8 cellular contexts compared by ENCODE assay signal in the genomic region with DNA sequence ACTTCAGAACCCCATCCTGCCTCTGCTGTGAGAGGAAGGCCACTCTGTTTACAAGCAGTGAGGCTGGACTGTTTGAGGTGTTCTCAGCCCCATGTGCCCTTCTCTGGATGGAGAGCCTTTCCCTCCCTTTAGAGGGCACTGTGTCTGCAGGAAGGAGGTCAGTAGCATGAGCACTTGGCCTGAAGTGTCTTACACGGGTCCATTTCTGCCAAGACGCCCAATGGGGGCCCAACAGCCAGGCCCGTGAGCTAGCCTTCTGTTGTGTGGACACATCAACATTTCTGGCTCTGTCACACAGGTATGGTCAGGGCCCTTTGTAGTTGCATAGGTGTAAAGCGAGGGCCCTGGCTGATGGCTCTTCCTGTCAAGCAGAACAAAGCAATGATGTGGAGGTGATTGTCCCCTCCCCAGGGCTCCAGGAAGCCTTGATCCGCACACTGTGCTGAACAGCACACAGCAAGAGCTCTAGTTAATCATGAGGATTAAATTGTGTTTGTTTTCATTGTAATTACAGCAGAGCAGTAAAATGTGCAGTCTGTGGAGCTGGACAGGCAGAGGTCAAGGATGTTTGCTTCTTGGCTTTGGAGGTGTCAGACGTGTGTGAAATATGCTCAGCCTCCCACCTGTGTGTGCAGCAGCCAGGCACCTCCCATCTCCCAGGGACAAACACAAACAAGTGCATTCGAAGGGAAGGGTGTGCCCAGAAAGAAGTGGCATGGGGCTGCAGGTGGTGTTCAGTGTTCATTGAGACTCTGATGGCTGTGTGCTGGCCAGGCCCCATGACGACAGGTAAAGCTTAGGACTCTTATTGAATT.
DNase-seq lines count a peak whose midpoint lies in the region; ATAC-seq and TF ChIP-seq lines count a peak whose summit lies in the region.

No MANE protein-coding gene starts in this region.

- H3K9me3 Mint-ChIP-seq in type B pancreatic cell, result no peaks in the 10 kb centered on the region

- no peak overlapping the region for H3K4me3 Mint-ChIP-seq in type B pancreatic cell

- H3K4me1 ChIP-seq in cardiac muscle cell (ENCODE audit: low read depth) (peaks cover 6% of the 10 kb centered on the region), right atrium auricular region (peaks cover 0 to 62% of the 10 kb centered on the region in 2 donors), stomach (peaks cover 0 to 44% (median 18%) of the 10 kb centered on the region in 4 donors)

- ATAC-seq in HG02678 (IDR thresholded peaks at IDR 0.05; ENCODE audit: unreplicated experiment) (no peak), HG02588 (IDR thresholded peaks at IDR 0.05; ENCODE audit: unreplicated experiment) (no peak)

- H3K4me1 Mint-ChIP-seq in type B pancreatic cell (ENCODE audit: unreplicated experiment), result peaks cover 31% of the 10 kb centered on the region

- intact Hi-C loops in stomach (cut with DNase I; ENCODE audit: low total_unique reads), result no loop called here

- no peaks in the 10 kb centered on the region for H3K36me3 Mint-ChIP-seq in type B pancreatic cell

- H3K27ac Mint-ChIP-seq in type B pancreatic cell, result no peak overlapping the region

- no peaks in the 10 kb centered on the region for H3K27me3 Mint-ChIP-seq in type B pancreatic cell

- TF ChIP-seq POLR2A in stomach (IDR thresholded peaks at IDR 0.05), result no peak

- no peak for TF ChIP-seq EP300 in stomach (IDR thresholded peaks at IDR 0.05)

- H3K27ac ChIP-seq in cardiac muscle cell (no peak overlapping the region), right atrium auricular region (no peak overlapping the region), stomach (no peak overlapping the region)

- 55 to 70% (median 61%) methylated on average over 6 to 8 of the region's 8 CpGs for WGBS in stomach, 5 donors

- H3K36me3 ChIP-seq in cardiac muscle cell (no peaks in the 10 kb centered on the region), right atrium auricular region (no peaks in the 10 kb centered on the region), stomach (no peaks in the 10 kb centered on the region)

- H3K27me3 ChIP-seq in cardiac muscle cell (peaks cover 16% of the 10 kb centered on the region), right atrium auricular region (no peaks in the 10 kb centered on the region), stomach (no peaks in the 10 kb centered on the region)

- H3K4me3 ChIP-seq in cardiac muscle cell (no peak overlapping the region), right atrium auricular region (no peak overlapping the region), epithelial cell of proximal tubule (ENCODE audit: low read depth, low read length) (no peak overlapping the region), stomach (no peak overlapping the region)

- DNase-seq in cardiac muscle cell (ENCODE audit: low read depth in 1 of 2, low spot score in 1 of 2), result peak; percentile 20 to 45
- DNase-seq in right atrium auricular region (ENCODE audit: low spot score), result no peak
- peak; percentile 89 for DNase-seq in NCI-H345 (lab: John Stamatoyannopoulos, UW)
- DNase-seq in epithelial cell of proximal tubule (ENCODE audit: low read depth), result no peak
- no peak for DNase-seq in type B pancreatic cell (ENCODE audit: extremely low spot score, unreplicated experiment)
- DNase-seq in stomach, result no peak

- peak; percentile 46 for TF ChIP-seq CTCF in cardiac muscle cell (IDR thresholded peaks at IDR 0.05; ENCODE audit: low read depth, low read length)
- peak in 1 of 2 donors; percentile 28 for TF ChIP-seq CTCF in right atrium auricular region (IDR thresholded peaks at IDR 0.05)
- TF ChIP-seq CTCF in epithelial cell of proximal tubule (conservative IDR thresholded peaks at IDR 0.05; ENCODE audit: low read depth, low read length), result peak; percentile 58
- peak; percentile 17 for TF ChIP-seq CTCF in type B pancreatic cell (conservative IDR thresholded peaks at IDR 0.05)
- no peak for TF ChIP-seq CTCF in stomach (IDR thresholded peaks at IDR 0.05)

- H3K9me3 ChIP-seq in cardiac muscle cell (ENCODE audit: low read depth), result no peaks in the 10 kb centered on the region
- H3K9me3 ChIP-seq in right atrium auricular region, result no peaks in the 10 kb centered on the region
- H3K9me3 ChIP-seq in stomach, result no peaks in the 10 kb centered on the region

Comparison
In these comparisons a context has a peak if more than half of its experiments do, and no peak if none do; other contexts are left out.
1. DNase-seq: peak in cardiac muscle cell (2 of 2) and NCI-H345 (single experiment); none in right atrium auricular region (single experiment), epithelial cell of proximal tubule (single experiment), type B pancreatic cell (single experiment) and stomach (single experiment).
2. CTCF ChIP-seq: peak in cardiac muscle cell (single experiment), epithelial cell of proximal tubule (single experiment) and type B pancreatic cell (single experiment); none in stomach (0 of 7).